In the genomic region with DNA sequence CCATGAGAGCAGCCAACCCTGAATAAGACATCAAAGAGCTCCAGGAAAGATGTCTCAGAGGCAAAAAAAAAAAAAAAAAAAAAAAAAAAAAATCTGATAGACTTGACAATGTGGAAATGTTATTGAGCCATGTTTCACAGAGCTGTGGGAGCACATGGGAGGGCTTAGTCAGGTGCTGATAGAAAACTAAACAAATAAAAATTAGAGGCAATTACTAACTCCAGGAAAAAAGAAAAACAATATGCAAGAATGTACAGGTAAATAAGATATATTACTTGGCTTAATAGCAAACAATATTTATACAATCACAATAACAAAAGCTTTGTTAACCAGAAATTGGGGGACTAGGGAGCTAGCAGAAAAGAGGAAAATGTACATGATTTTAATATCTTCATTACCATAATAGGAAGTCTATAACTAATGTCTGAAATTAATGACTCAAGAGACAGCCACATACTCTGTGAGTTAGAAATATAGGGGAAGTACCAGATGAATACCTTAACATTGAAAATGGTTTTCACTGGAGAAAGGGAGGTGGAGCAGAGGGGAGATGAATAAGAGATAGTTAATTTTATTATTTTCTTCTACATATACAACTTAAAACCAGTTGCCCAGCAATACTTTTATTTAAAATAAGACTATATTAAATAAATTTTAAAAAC, we compare ENCODE assay signal across 15 cellular contexts.
"Had no signal": no experiment of that assay in that cellular context is flagged by ENCODE, and none has a peak within 500 bp of the region (broad histone marks: within the 10 kb centered on the region; RNA-seq: fewer than 3 reads in every experiment).

No MANE protein-coding gene starts in this region.

- H3K36me3 ChIP-seq: ascending aorta, lower lobe of right lung, tibial artery had no signal

- H3K9me3 ChIP-seq: ascending aorta, lower lobe of right lung, tibial artery had no signal

- H3K27me3 ChIP-seq: ascending aorta, tibial artery had no signal

- H3K4me2 ChIP-seq: smooth muscle cell had no signal

- DNase-seq: activated effector memory CD4-positive, alpha-beta T cell treated with Interleukin-2 at 50 U/mL for 16 hours; activated T-cell treated with anti-CD3 and anti-CD28 coated beads, Interleukin-2, amount 50 U/mL, for 1 hour; hypothalamus; lower lobe of right lung; nephron progenitor cell; nucleus accumbens; stimulated activated CD4-positive, alpha-beta T cell treated with anti-CD3 and anti-CD28 coated beads, Interleukin-4, amount 100 ng/mL, for 1 hour; substantia nigra; T-cell; tibial artery had no signal

- H3K4me3 ChIP-seq: ascending aorta, coronary artery, lower lobe of right lung, smooth muscle cell, tibial artery had no signal

- ATAC-seq: lower lobe of right lung, sciatic nerve, SK-N-SH treated with all-trans-retinoic acid at 6 μM for 48 hours, T-cell had no signal

- H3K27ac Mint-ChIP-seq: T-cell had no signal

- H3K27ac ChIP-seq: ascending aorta, coronary artery, lower lobe of right lung, tibial artery had no signal

- H3K4me3 Mint-ChIP-seq: nephron progenitor cell, T-cell had no signal
